In genomic region chr10:8404721-8405120, GRCh38 we compare ENCODE assay signal across 9 cellular contexts.
DNase-seq lines count a peak whose midpoint lies in the region; ATAC-seq and TF ChIP-seq lines count a peak whose summit lies in the region.
"Had no signal": no experiment of that assay in that cellular context is flagged by ENCODE, and none has a peak within 500 bp of the region (broad histone marks: within the 10 kb centered on the region; RNA-seq: fewer than 3 reads in every experiment).

No MANE protein-coding gene starts in this region.

- H3K4me3 ChIP-seq in right cardiac atrium (ENCODE audit: low read length) (no peak overlapping the region), psoas muscle (no peak overlapping the region)
- H3K4me3 ChIP-seq: SK-N-MC had no signal

- DNase-seq in Caki2 (ENCODE audit: low read depth) = peak; percentile 36
- DNase-seq in GM20000 (ENCODE audit: low spot score) = peak; percentile 15
- DNase-seq in right cardiac atrium = no peak
- DNase-seq in NCI-H146 (lab: John Stamatoyannopoulos, UW) = no peak
- no peak for DNase-seq in psoas muscle
- DNase-seq in NOMO-1 treated with dmso at 0.1 percent for 144 hours (lab: John Stamatoyannopoulos, UW; ENCODE audit: unreplicated experiment) = no peak

- H3K9me3 ChIP-seq in right cardiac atrium (ENCODE audit: control insufficient read depth, low read length) (no peaks in the 10 kb centered on the region), psoas muscle (no peaks in the 10 kb centered on the region)

- no peak overlapping the region for H3K27ac ChIP-seq in right cardiac atrium (ENCODE audit: low read length)
- H3K27ac ChIP-seq in psoas muscle = no peak overlapping the region
- H3K27ac ChIP-seq: SK-N-MC had no signal

- peak overlapping the region; percentile 83 for H3K27ac Mint-ChIP-seq in activated naive CD8-positive, alpha-beta T cell

- H3K27me3 ChIP-seq in right cardiac atrium (ENCODE audit: control insufficient read depth, insufficient read depth) = no peaks in the 10 kb centered on the region
- no peaks in the 10 kb centered on the region for H3K27me3 ChIP-seq in psoas muscle (ENCODE audit: insufficient read depth in 3 of 3, low read length in 2 of 3)

- no peaks in the 10 kb centered on the region for H3K27me3 Mint-ChIP-seq in activated naive CD8-positive, alpha-beta T cell

- in situ Hi-C loops in Caki2 (cut with HindIII; ENCODE audit: low pct_unique_long_range_greater_than_20kb, low sequenced_read_pairs) = no loop called here

- WGBS in right cardiac atrium = 57% methylated on average over 1 of the region's 1 CpG
- 59 to 70% (median 61%) methylated on average over 1 of the region's 1 CpG for WGBS in psoas muscle, 3 donors

- H3K36me3 ChIP-seq in psoas muscle (ENCODE audit: insufficient read depth in 1 of 2, low read depth in 1 of 2) = no peaks in the 10 kb centered on the region

- TF ChIP-seq CTCF in GM20000 (IDR thresholded peaks at IDR 0.05; ENCODE audit: extremely low read depth, missing control alignments) (no peak), psoas muscle (IDR thresholded peaks at IDR 0.05) (no peak)

- no peaks in the 10 kb centered on the region for H3K9me3 Mint-ChIP-seq in activated naive CD8-positive, alpha-beta T cell (ENCODE audit: low read depth)

- H3K4me1 ChIP-seq in right cardiac atrium (ENCODE audit: control insufficient read depth, insufficient read depth, low read length) (no peaks in the 10 kb centered on the region), psoas muscle (no peaks in the 10 kb centered on the region)

- ATAC-seq in HG03460 (IDR thresholded peaks at IDR 0.05; ENCODE audit: unreplicated experiment) = peak; percentile 63
- ATAC-seq in right cardiac atrium = no peak
- no peak for ATAC-seq in psoas muscle

- H3K36me3 Mint-ChIP-seq in activated naive CD8-positive, alpha-beta T cell = no peaks in the 10 kb centered on the region

- intact Hi-C loops in right cardiac atrium (cut with DNase I) (no loop called here), psoas muscle (cut with DNase I) (no loop called here)

- H3K4me1 Mint-ChIP-seq in activated naive CD8-positive, alpha-beta T cell (ENCODE audit: low read depth) = peaks cover 74% of the 10 kb centered on the region

- peak overlapping the region; percentile 81 for H3K4me3 Mint-ChIP-seq in activated naive CD8-positive, alpha-beta T cell

Comparison
In these comparisons a context has a peak if more than half of its experiments do, and no peak if none do; other contexts are left out.
1. DNase-seq: peak in Caki2 (single experiment) and GM20000 (single experiment); none in right cardiac atrium (0 of 3), NCI-H146 (single experiment), psoas muscle (0 of 2) and NOMO-1 treated with dmso at 0.1 percent for 144 hours (single experiment).